11 cellular contexts compared by ENCODE assay signal in the genomic region with DNA sequence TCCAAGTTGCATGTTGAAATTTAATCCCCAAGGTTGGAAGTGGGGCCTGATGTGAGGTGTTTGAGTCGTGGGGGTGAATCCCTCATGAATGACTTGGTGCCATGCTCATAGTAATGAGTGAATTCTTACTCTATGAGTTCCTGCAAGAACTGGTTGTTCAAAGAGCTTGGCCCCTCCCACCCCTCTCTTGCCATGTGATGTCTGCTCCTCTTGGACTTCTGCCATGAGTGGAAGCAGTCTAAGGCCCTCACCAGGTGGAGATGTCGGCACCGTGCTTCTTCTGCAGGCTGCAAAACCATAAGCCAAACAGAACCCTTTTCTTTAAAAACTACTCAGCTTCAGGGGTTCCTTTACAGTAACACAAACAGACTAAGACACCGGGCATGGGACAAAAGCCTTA. TPM values are rescaled to one million over a fixed set of nuclear protein-coding genes. Genes with fewer than 3 reads are reported as not detected.
DNase-seq lines count a peak whose midpoint lies in the region; TF ChIP-seq lines count a peak whose summit lies in the region.
"Had no signal": no experiment of that assay in that cellular context is flagged by ENCODE, and none has a peak within 500 bp of the region (broad histone marks: within the 10 kb centered on the region; RNA-seq: fewer than 3 reads in every experiment).

No MANE protein-coding gene starts in this region.

- peaks cover 17% of the 10 kb centered on the region for H3K79me2 ChIP-seq in mammary epithelial cell (ENCODE audit: insufficient read depth, low read length)

- H3K4me3 ChIP-seq in mammary epithelial cell (replicated peaks in 1 of 3; ENCODE audit: insufficient read depth in 1 of 3, low read depth in 2 of 3, low read length in 3 of 3) (no peak overlapping the region), HAP-1 (no peak overlapping the region), tibial nerve (no peak overlapping the region)
- H3K4me3 ChIP-seq: GM23248 had no signal

- peak overlapping the region; percentile 17 for H3K27ac ChIP-seq in mammary epithelial cell (ENCODE audit: insufficient read depth, low read depth, low read length)
- no peak overlapping the region for H3K27ac ChIP-seq in tibial nerve
- H3K27ac ChIP-seq: GM23248 had no signal

- 68% methylated on average over 4 of the region's 4 CpGs for WGBS in mammary epithelial cell (ENCODE audit: low coverage, missing lambda C conversion rate)
- WGBS in tibial nerve, 2 donors = 67 to 84% methylated on average over 4 of the region's 4 CpGs

- dilution Hi-C loops in mammary epithelial cell (cut with HindIII; ENCODE audit: low sequenced_read_pairs) = loop anchor here (5.0 kb wide), 1 partner anchor 102 kb away; no protein-coding TSS in a partner anchor

- TF ChIP-seq POLR2A in tibial nerve (IDR thresholded peaks at IDR 0.05) = no peak

- intact Hi-C loops in mammary epithelial cell (cut with micrococcal nuclease) = loop anchor here (2.0 kb wide), 1 partner anchor 15 kb away; the partner anchor contains the start of gene G0S2

- H3K27me3 ChIP-seq in mammary epithelial cell (ENCODE audit: insufficient read depth, low read length) = no peaks in the 10 kb centered on the region
- H3K27me3 ChIP-seq in HAP-1 (ENCODE audit: low read depth) = peaks cover 22% of the 10 kb centered on the region
- no peaks in the 10 kb centered on the region for H3K27me3 ChIP-seq in tibial nerve

- H3K4me1 ChIP-seq in mammary epithelial cell (ENCODE audit: insufficient read depth, low read length) (peaks cover 32% of the 10 kb centered on the region), HAP-1 (no peaks in the 10 kb centered on the region), tibial nerve (peaks cover 0 to 12% (median 0%) of the 10 kb centered on the region in 4 donors)

- no peak for TF ChIP-seq EP300 in tibial nerve (IDR thresholded peaks at IDR 0.05)

- H2AFZ ChIP-seq in mammary epithelial cell (ENCODE audit: low read depth, low read length) = peak overlapping the region; percentile 13
- H2AFZ ChIP-seq: GM23248 had no signal

- no peaks in the 10 kb centered on the region for H3K9me3 ChIP-seq in mammary epithelial cell (replicated peaks; ENCODE audit: insufficient read depth, low read length)
- H3K9me3 ChIP-seq in HAP-1 = no peaks in the 10 kb centered on the region
- no peaks in the 10 kb centered on the region for H3K9me3 ChIP-seq in tibial nerve

- no peaks in the 10 kb centered on the region for H3K36me3 ChIP-seq in mammary epithelial cell (ENCODE audit: insufficient read depth, low read length)
- no peaks in the 10 kb centered on the region for H3K36me3 ChIP-seq in HAP-1 (replicated peaks)
- no peaks in the 10 kb centered on the region for H3K36me3 ChIP-seq in tibial nerve

- in situ Hi-C loops in mammary epithelial cell (cut with MboI; ENCODE audit: low sequenced_read_pairs in 2 of 2) = no loop called here
- in situ Hi-C loops in HAP-1 (cut with MboI; ENCODE audit: low sequenced_read_pairs) = no loop called here

- H3K9ac ChIP-seq in mammary epithelial cell (ENCODE audit: insufficient read depth, low read length) = no peak overlapping the region
- H3K9ac ChIP-seq: GM23248 had no signal

- DNase-seq in NCI-H2171 treated with DMSO at 0.1 percent for 48 hours (lab: John Stamatoyannopoulos, UW) (peak; percentile 13), NCI-H2171 (lab: John Stamatoyannopoulos, UW) (no peak), LHCN-M2 (ENCODE audit: low read depth) (peak; percentile 21), mammary epithelial cell (peak; percentile 69), renal cortical epithelial cell (ENCODE audit: low read depth) (peak; percentile 46), HAP-1 (ENCODE audit: low spot score in 2 of 2) (no peak), tibial nerve (ENCODE audit: low spot score in 2 of 2) (no peak)
- no peak for DNase-seq in activated CD4-positive, alpha-beta T cell treated with anti-CD3 and anti-CD28 coated beads for 4 hours
- DNase-seq: activated CD4-positive, CD25-positive, alpha-beta regulatory T cell; retina had no signal

- CTCF ChIA-PET in mammary epithelial cell (lab: Charles Lee; ENCODE audit: low non-redundant PET) = interaction anchor here (0.6 kb wide), 1 partner anchor 32 kb away, joined by 4 read pairs; no protein-coding TSS in a partner anchor

- TF ChIP-seq CTCF in mammary epithelial cell (conservative IDR thresholded peaks at IDR 0.05 in 1 of 2, IDR thresholded peaks at IDR 0.05 in 1 of 2; ENCODE audit: extremely low read depth in 1 of 2, insufficient read depth in 1 of 2, low read depth in 1 of 2, low read length in 2 of 2) (no peak), tibial nerve (IDR thresholded peaks at IDR 0.05) (no peak)

- H3K4me2 ChIP-seq in mammary epithelial cell (ENCODE audit: insufficient read depth, low read depth, low read length) = no peak overlapping the region

- BruUV-seq in mammary epithelial cell (replicated peaks; lab: Mats Ljungman, UMichigan) = no TSS peak

- H4K20me1 ChIP-seq in mammary epithelial cell (ENCODE audit: insufficient read depth, low read length) = no peaks in the 10 kb centered on the region

RNA-seq across cellular contexts. Expression of gene G0S2, which starts 14.3 kb away (rescaled TPM):
- total RNA-seq in LHCN-M2 (2014; rRNA removed) = 0.77 and 1.0 TPM in 2 replicates
- 0.33 TPM for polyA plus RNA-seq in LHCN-M2 (2012)
- 10 to 100 TPM in 1 of 2 donors, 1 to 10 TPM in 1; 8.2 to 35.9 TPM for total RNA-seq in mammary epithelial cell
- 20.8 TPM for polyA plus RNA-seq in mammary epithelial cell
- not detected for polyA minus RNA-seq in mammary epithelial cell
- total RNA-seq in renal cortical epithelial cell = 67.4 and 108 TPM in 2 replicates
- 1,000 to 10,000 TPM in 1 of 4 donors, 100 to 1,000 TPM in 2, 10 to 100 TPM in 1; 60.8 to 1,224 (median 333) TPM for total RNA-seq in tibial nerve

RNA-seq across cellular contexts. Expression of gene HSD11B1, which starts 15.2 kb away (rescaled TPM):
- not detected in 2 replicates for total RNA-seq in LHCN-M2 (2014; rRNA removed)
- not detected for polyA plus RNA-seq in LHCN-M2 (2012)
- total RNA-seq in mammary epithelial cell = not detected
- polyA plus RNA-seq in mammary epithelial cell = 0.65 TPM
- polyA minus RNA-seq in mammary epithelial cell = not detected
- total RNA-seq in renal cortical epithelial cell = not detected in 2 replicates
- 10 to 100 TPM in 3 of 4 donors, 1 to 10 TPM in 1; 7.1 to 92.2 (median 19.7) TPM for total RNA-seq in tibial nerve

RNA-seq across cellular contexts. Expression of gene LAMB3, which starts 37.3 kb away (rescaled TPM):
- total RNA-seq in LHCN-M2 (2014; rRNA removed) = 3.8 and 5.3 TPM in 2 replicates
- polyA plus RNA-seq in LHCN-M2 (2012) = 2.9 TPM
- total RNA-seq in mammary epithelial cell = 1,000 to 10,000 TPM in 1 of 2 donors, 100 to 1,000 TPM in 1; 920 to 2,749 TPM
- polyA plus RNA-seq in mammary epithelial cell = 1,283 TPM
- 1,625 TPM for polyA minus RNA-seq in mammary epithelial cell
- total RNA-seq in renal cortical epithelial cell = 108 and 433 TPM in 2 replicates
- 10 to 100 TPM in 1 of 4 donors, 1 to 10 TPM in 3; 2.5 to 22.8 (median 4.2) TPM for total RNA-seq in tibial nerve

Comparison
In these comparisons a context has a peak if more than half of its experiments do, and no peak if none do; other contexts are left out.
1. DNase-seq: peak in NCI-H2171 treated with DMSO at 0.1 percent for 48 hours (single experiment), LHCN-M2 (single experiment), mammary epithelial cell (single experiment) and renal cortical epithelial cell (single experiment); none in NCI-H2171 (single experiment), HAP-1 (0 of 2), tibial nerve (0 of 2) and activated CD4-positive, alpha-beta T cell treated with anti-CD3 and anti-CD28 coated beads for 4 hours (0 of 2).